Comparison of ENCODE assay signal across 18 cellular contexts in the genomic region with DNA sequence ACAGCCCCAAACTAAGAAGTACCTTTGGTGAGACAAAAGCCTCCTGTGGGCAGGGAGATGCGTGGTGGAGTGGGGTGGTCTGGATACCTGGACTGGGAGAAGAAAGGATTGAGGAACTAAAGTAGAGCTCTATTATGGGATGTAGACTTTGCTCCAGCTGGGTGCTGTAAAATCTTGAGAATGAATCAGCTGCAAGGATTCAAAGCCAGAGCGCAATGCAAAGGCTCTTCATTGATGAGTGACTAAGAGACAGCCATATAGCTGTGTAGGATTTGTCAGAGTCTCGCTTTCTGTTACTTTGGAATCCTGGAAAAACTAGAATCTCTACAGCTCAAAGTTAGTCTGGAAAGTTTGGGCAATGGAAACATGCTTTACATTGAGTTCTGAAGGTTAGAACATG.
"Had no signal": no experiment of that assay in that cellular context is flagged by ENCODE, and none has a peak within 500 bp of the region (broad histone marks: within the 10 kb centered on the region; RNA-seq: fewer than 3 reads in every experiment).

No MANE protein-coding gene starts in this region.

- H3K9me3 ChIP-seq: Peyer's patch, SJCRH30 had no signal

- H3K36me3 ChIP-seq: Peyer's patch, SJCRH30 had no signal

- H3K27ac ChIP-seq: PC-9, Peyer's patch, SJCRH30 had no signal

- H3K4me3 ChIP-seq: PC-9, Peyer's patch, SJCRH30 had no signal

- H3K27me3 ChIP-seq: Peyer's patch, SJCRH30 had no signal

- DNase-seq: KBM-7; NCI-H1048; NCI-H1105; NCI-H1417; NCI-H1436 treated with DMSO at 0.1 percent for 48 hours; NCI-H1694; NCI-H1930; NCI-H2081; NCI-H2107; NCI-H2227 treated with DMSO at 0.1 percent for 48 hours; NCI-H524 treated with DMSO at 0.1 percent for 48 hours; NCI-H69; NCI-H774; NK-92 treated with Interleukin-12 subunit alpha and Interleukin-12 subunit beta, amount 100 ng/mL, for 24 hours; PC-9; Peyer's patch; SHP77 treated with DMSO at 0.1 percent for 48 hours; SJCRH30 had no signal

- H3K4me1 ChIP-seq: Peyer's patch, SJCRH30 had no signal
